28 cellular contexts compared by ENCODE assay signal in the genomic region with DNA sequence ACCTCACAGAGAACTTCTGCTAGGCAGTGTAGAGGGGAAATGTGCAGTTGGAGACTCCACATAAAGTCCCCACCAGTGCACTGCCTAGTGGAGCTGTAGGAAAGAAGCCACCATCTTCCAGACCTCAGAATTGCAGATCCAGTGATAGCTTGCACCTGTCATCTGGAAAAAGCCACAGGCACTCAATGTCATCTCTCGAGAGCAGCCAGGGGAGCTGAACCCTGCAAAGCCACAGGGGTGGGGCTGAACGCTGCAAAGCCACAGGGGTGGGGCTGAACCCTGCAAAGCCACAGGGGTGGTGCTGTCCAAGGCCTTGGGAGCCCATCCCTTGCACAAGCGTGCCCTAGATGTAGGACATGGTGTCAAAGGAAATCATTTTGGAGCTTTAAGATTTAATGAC.
"Had no signal": no experiment of that assay in that cellular context is flagged by ENCODE, and none has a peak within 500 bp of the region (broad histone marks: within the 10 kb centered on the region; RNA-seq: fewer than 3 reads in every experiment).

No MANE protein-coding gene starts in this region.

- H3K27me3 ChIP-seq: adrenal gland, ascending aorta, cardiac muscle cell had no signal

- H3K9me3 ChIP-seq: adrenal gland, ascending aorta had no signal

- H3K4me3 ChIP-seq: adrenal gland, ascending aorta, cardiac muscle cell had no signal

- H3K4me1 ChIP-seq: adrenal gland, ascending aorta had no signal

- H3K27ac ChIP-seq: adrenal gland, ascending aorta, cardiac muscle cell, VCaP had no signal

- DNase-seq: activated B cell treated with CpG ODN at 0.5 μM for 24 hours; activated CD4-positive, alpha-beta memory T cell treated with anti-CD3 and anti-CD28 coated beads for 36 hours; activated CD4-positive, alpha-beta T cell treated with anti-CD3 and anti-CD28 coated beads for 4 hours; activated CD4-positive, alpha-beta T cell treated with anti-CD3 and anti-CD28 coated beads, Interleukin-2, amount 10 ng/mL, durations not matched to agents 24 days and 14 days; activated CD4-positive, alpha-beta T cell treated with anti-CD3 and anti-CD28 coated beads, Interleukin-2, amount 50 U/mL, for 1 hour; activated CD4-positive, alpha-beta T cell treated with anti-CD3 and anti-CD28 coated beads, Interleukin-2, amount 50 U/mL, for 4 hours; activated CD4-positive, CD25-positive, alpha-beta regulatory T cell treated with anti-CD3 and anti-CD28 coated beads, Interleukin-2, amount 50 U/mL, for 72 hours; activated CD8-positive, alpha-beta memory T cell treated with anti-CD3 and anti-CD28 coated beads, Interleukin-2, amount 50 U/mL, for 4 hours; activated CD8-positive, alpha-beta T cell treated with anti-CD3 and anti-CD28 coated beads for 36 hours; activated effector memory CD4-positive, alpha-beta T cell treated with anti-CD3 and anti-CD28 coated beads, Interleukin-2, amount 50 U/mL, for 16 hours; activated gamma-delta T cell treated with Interleukin-2 at 50 U/mL for 16 hours; activated naive CD4-positive, alpha-beta T cell; activated naive CD4-positive, alpha-beta T cell treated with anti-CD3 and anti-CD28 coated beads for 36 hours; activated naive CD4-positive, alpha-beta T cell treated with anti-CD3 and anti-CD28 coated beads, Interleukin-2, amount 50 U/mL, for 16 hours; activated naive CD8-positive, alpha-beta T cell treated with anti-CD3 and anti-CD28 coated beads for 36 hours; activated T-cell treated with anti-CD3 and anti-CD28 coated beads for 4 hours; activated T-cell treated with anti-CD3 and anti-CD28 coated beads, Interleukin-2, amount 50 U/mL, for 1 hour; activated T-cell treated with anti-CD3 and anti-CD28 coated beads, Interleukin-2, amount 50 U/mL, for 4 hours; activated T-cell treated with anti-CD3 and anti-CD28 coated beads, Interleukin-2, amount 50 U/mL, for 72 hours; adrenal gland; amniotic stem cell; caudate nucleus; T-helper 1 cell; T-helper 2 cell; T-helper 9 cell had no signal

- H3K36me3 ChIP-seq: adrenal gland, ascending aorta, cardiac muscle cell had no signal
